8 cellular contexts compared by ENCODE assay signal in the genomic region with DNA sequence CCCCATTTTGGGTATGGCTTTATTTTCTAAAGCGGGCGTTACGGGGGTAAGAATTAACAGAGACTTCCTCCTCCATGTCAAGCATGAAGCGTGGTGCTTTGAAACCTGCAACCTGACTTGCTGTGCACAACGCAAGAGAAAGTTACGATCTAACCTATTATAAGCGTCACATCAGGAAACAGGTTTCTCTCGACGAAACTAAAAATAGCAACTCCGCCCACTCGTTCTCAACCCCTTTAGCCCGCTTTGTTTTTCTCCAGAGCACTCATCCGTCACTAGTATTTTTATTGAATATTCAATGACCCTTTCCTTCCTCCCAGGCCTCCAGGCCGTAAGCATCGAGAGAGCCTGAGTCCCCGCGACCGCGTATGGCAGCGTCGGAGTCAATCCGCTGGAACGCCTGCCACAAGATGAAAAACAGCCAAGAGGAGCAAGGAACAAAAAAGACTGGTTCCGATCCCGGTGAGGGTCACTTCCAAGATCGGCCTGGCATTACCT. TPM values are rescaled to one million over a fixed set of nuclear protein-coding genes. Genes with fewer than 3 reads are reported as not detected.
A peak's percentile ranks its signal among the peaks of the same experiment; 100 is the strongest.
DNase-seq lines count a peak whose midpoint lies in the region; ATAC-seq and TF ChIP-seq lines count a peak whose summit lies in the region.

No MANE protein-coding gene starts in this region.

- no peaks in the 10 kb centered on the region for H3K9me3 Mint-ChIP-seq in activated naive CD8-positive, alpha-beta T cell treated with anti-CD3 and anti-CD28 coated beads, Interleukin-2, amount 10 ng/mL, durations not matched to agents 7 days and 5 days

- peaks cover 26% of the 10 kb centered on the region for H3K4me1 ChIP-seq in Panc1 (ENCODE audit: control insufficient read depth, insufficient read depth, low read length)
- H3K4me1 ChIP-seq in hepatocyte (ENCODE audit: insufficient read depth), result peaks cover 23% of the 10 kb centered on the region
- peaks cover 32 to 90% (median 48%) of the 10 kb centered on the region in 6 donors for H3K4me1 ChIP-seq in spleen

- peaks cover 75% of the 10 kb centered on the region for H3K79me2 ChIP-seq in hepatocyte

- H3K36me3 Mint-ChIP-seq in activated naive CD8-positive, alpha-beta T cell treated with anti-CD3 and anti-CD28 coated beads, Interleukin-2, amount 10 ng/mL, durations not matched to agents 7 days and 5 days, result peaks cover 17% of the 10 kb centered on the region

- in situ Hi-C loops in Panc1 (cut with HindIII; ENCODE audit: low pct_unique_long_range_greater_than_20kb, low sequenced_read_pairs), result no loop called here

- H3K27me3 ChIP-seq in Panc1 (ENCODE audit: control insufficient read depth, insufficient read depth, low read length), result no peaks in the 10 kb centered on the region
- no peaks in the 10 kb centered on the region for H3K27me3 ChIP-seq in hepatocyte
- no peaks in the 10 kb centered on the region for H3K27me3 ChIP-seq in spleen (replicated peaks in 1 of 7)

- H3K4me1 Mint-ChIP-seq in activated naive CD8-positive, alpha-beta T cell treated with anti-CD3 and anti-CD28 coated beads, Interleukin-2, amount 10 ng/mL, durations not matched to agents 7 days and 5 days, result peaks cover 25% of the 10 kb centered on the region

- DNase-seq in NCI-H2196 (lab: John Stamatoyannopoulos, UW; ENCODE audit: unreplicated experiment) (peak; percentile 14), NCI-H2196 treated with DMSO at 0.1 percent for 48 hours (lab: John Stamatoyannopoulos, UW; ENCODE audit: unreplicated experiment) (no peak), Panc1 (ENCODE audit: low read depth, low spot score) (no peak), hepatocyte (ENCODE audit: low spot score) (peak; percentile 78), spleen (no peak), DMS153 treated with DMSO at 0.1 percent for 48 hours (lab: John Stamatoyannopoulos, UW; ENCODE audit: unreplicated experiment) (no peak)
- no peak for DNase-seq in activated naive CD8-positive, alpha-beta T cell treated with anti-CD3 and anti-CD28 coated beads, Interleukin-2, amount 10 ng/mL, durations not matched to agents 7 days and 5 days

- ATAC-seq in HG03135 (IDR thresholded peaks at IDR 0.05; ENCODE audit: unreplicated experiment), result peak; percentile 37
- ATAC-seq in Panc1, result peak; percentile 8
- ATAC-seq in activated naive CD8-positive, alpha-beta T cell treated with anti-CD3 and anti-CD28 coated beads, Interleukin-2, amount 10 ng/mL, durations not matched to agents 7 days and 5 days (ENCODE audit: low read depth), result peak; percentile 10

- TF ChIP-seq POLR2A in spleen (IDR thresholded peaks at IDR 0.05), result peak in 1 of 3 donors; percentile 33

- H3K4me3 Mint-ChIP-seq in activated naive CD8-positive, alpha-beta T cell treated with anti-CD3 and anti-CD28 coated beads, Interleukin-2, amount 10 ng/mL, durations not matched to agents 7 days and 5 days, result peak overlapping the region; percentile 100

- no peaks in the 10 kb centered on the region for H3K9me2 ChIP-seq in hepatocyte (replicated peaks; ENCODE audit: insufficient read depth)

- no peaks in the 10 kb centered on the region for H3K9me3 ChIP-seq in Panc1 (ENCODE audit: control insufficient read depth, insufficient read depth, low read depth, low read length)
- H3K9me3 ChIP-seq in hepatocyte (ENCODE audit: low read depth), result no peaks in the 10 kb centered on the region
- H3K9me3 ChIP-seq in spleen, result no peaks in the 10 kb centered on the region

- H3K36me3 ChIP-seq in Panc1 (ENCODE audit: control insufficient read depth, insufficient read depth, low read length) (peaks cover 22% of the 10 kb centered on the region), hepatocyte (replicated peaks; ENCODE audit: insufficient read depth, low read depth) (no peaks in the 10 kb centered on the region), spleen (peaks cover 0 to 68% (median 47%) of the 10 kb centered on the region in 6 donors)

- no peak for TF ChIP-seq CTCF in Panc1 (IDR thresholded peaks at IDR 0.05)
- TF ChIP-seq CTCF in hepatocyte (IDR thresholded peaks at IDR 0.05; ENCODE audit: poor library complexity), result no peak
- TF ChIP-seq CTCF in spleen (IDR thresholded peaks at IDR 0.05 in 8 of 11, conservative IDR thresholded peaks at IDR 0.05 in 3 of 11), result no peak

- H3K27ac ChIP-seq in Panc1 (ENCODE audit: low read length), result peak overlapping the region; percentile 96
- peak overlapping the region; percentile 97 for H3K27ac ChIP-seq in hepatocyte
- H3K27ac ChIP-seq in spleen, result peak overlapping the region; percentile 88 to 98 (median 95)

- peak overlapping the region; percentile 99 for H3K27ac Mint-ChIP-seq in activated naive CD8-positive, alpha-beta T cell treated with anti-CD3 and anti-CD28 coated beads, Interleukin-2, amount 10 ng/mL, durations not matched to agents 7 days and 5 days

- H2AFZ ChIP-seq in hepatocyte, result peak overlapping the region; percentile 45

- intact Hi-C loops in Panc1 (cut with micrococcal nuclease; ENCODE audit: unreplicated experiment), result no loop called here
- intact Hi-C loops in spleen (cut with DNase I; ENCODE audit: low total_unique reads), result no loop called here

- H3K27me3 Mint-ChIP-seq in activated naive CD8-positive, alpha-beta T cell treated with anti-CD3 and anti-CD28 coated beads, Interleukin-2, amount 10 ng/mL, durations not matched to agents 7 days and 5 days, result no peaks in the 10 kb centered on the region

- H4K20me1 ChIP-seq in hepatocyte (ENCODE audit: insufficient read depth, poor library complexity, severe bottlenecking), result no peaks in the 10 kb centered on the region

- POLR2A ChIA-PET in Panc1 (lab: Charles Lee), result interaction anchor here (0.9 kb wide), 1 partner anchor 20 kb away, joined by 3 read pairs; a partner anchor contains a TSS
- POLR2A ChIA-PET in activated naive CD8-positive, alpha-beta T cell treated with anti-CD3 and anti-CD28 coated beads, Interleukin-2, amount 10 ng/mL, durations not matched to agents 7 days and 5 days (lab: Charles Lee), result interaction anchor here (1.0 to 2.0 kb wide), 9 partner anchors 8 to 1276 kb away, joined by 3 to 21 read pairs (median 4); a partner anchor contains a TSS

- H3K4me2 ChIP-seq in hepatocyte, result peak overlapping the region; percentile 74

- under 1% methylated on average over 26 of the region's 26 CpGs for whole genome bisulfite sequencing in hepatocyte (ENCODE audit: low lambda C conversion rate, missing lambda C conversion rate)
- WGBS in spleen, 5 donors, result 0 to 1% (median 0%) methylated on average over 26 of the region's 26 CpGs

- CTCF ChIA-PET in Panc1 (lab: Charles Lee), result no interaction called here

- TSS peak; percentile 94 for BruUV-seq in Panc1 (replicated peaks; lab: Mats Ljungman, UMichigan)

- peak overlapping the region; percentile 74 to 96 for H3K4me3 ChIP-seq in Panc1 (ENCODE audit: low read depth in 2 of 2, low read length in 2 of 2)
- H3K4me3 ChIP-seq in hepatocyte, result peak overlapping the region; percentile 59
- peak overlapping the region; percentile 79 to 99 (median 94) for H3K4me3 ChIP-seq in spleen

RNA-seq across cellular contexts. Expression of a gene that starts 0.6 kb away (rescaled TPM):
- total RNA-seq in Panc1 (2021; ENCODE audit: unreplicated experiment) (50.5 TPM), hepatocyte (56.6 and 65.2 TPM in 2 replicates), spleen (100 to 1,000 TPM in 2 of 7 donors, 10 to 100 TPM in 5; 67.8 to 107 (median 78.5) TPM)
- polyA plus RNA-seq in Panc1 (2012; ENCODE audit: insufficient read length), result 51.2 TPM
- 10 to 100 TPM; 93.6 to 99.5 TPM for total RNA-seq in activated naive CD8-positive, alpha-beta T cell treated with anti-CD3 and anti-CD28 coated beads, Interleukin-2, amount 10 ng/mL, durations not matched to agents 7 days and 5 days
- polyA plus RNA-seq in hepatocyte (38.0 and 50.8 TPM in 2 replicates), spleen (100 to 1,000 TPM in 2 of 3 donors, 10 to 100 TPM in 1; 89.3 to 131 (median 130) TPM)

RNA-seq across cellular contexts. Expression of a gene that starts 1.1 kb away (rescaled TPM):
- total RNA-seq in Panc1 (2021; ENCODE audit: unreplicated experiment), result 36.7 TPM
- 34.5 TPM for polyA plus RNA-seq in Panc1 (2012; ENCODE audit: insufficient read length)
- 10 to 100 TPM; 61.9 to 63.9 TPM for total RNA-seq in activated naive CD8-positive, alpha-beta T cell treated with anti-CD3 and anti-CD28 coated beads, Interleukin-2, amount 10 ng/mL, durations not matched to agents 7 days and 5 days
- total RNA-seq in hepatocyte, result 57.4 and 57.6 TPM in 2 replicates
- 51.6 and 60.7 TPM in 2 replicates for polyA plus RNA-seq in hepatocyte
- total RNA-seq in spleen, result 10 to 100 TPM; 30.3 to 52.3 (median 40.5) TPM
- 10 to 100 TPM; 34.1 to 37.3 (median 34.5) TPM for polyA plus RNA-seq in spleen

RNA-seq across cellular contexts. Expression of a gene that starts 20.0 kb away (rescaled TPM):
- total RNA-seq in Panc1 (2021; ENCODE audit: unreplicated experiment), result 225 TPM
- polyA plus RNA-seq in Panc1 (2012; ENCODE audit: insufficient read length), result 249 TPM
- 100 to 1,000 TPM; 109 to 112 TPM for total RNA-seq in activated naive CD8-positive, alpha-beta T cell treated with anti-CD3 and anti-CD28 coated beads, Interleukin-2, amount 10 ng/mL, durations not matched to agents 7 days and 5 days
- total RNA-seq in hepatocyte, result 145 and 149 TPM in 2 replicates
- polyA plus RNA-seq in hepatocyte, result 176 and 185 TPM in 2 replicates
- 100 to 1,000 TPM in 1 of 7 donors, 10 to 100 TPM in 6; 63.9 to 111 (median 82.2) TPM for total RNA-seq in spleen
- polyA plus RNA-seq in spleen, result 100 to 1,000 TPM; 157 to 188 (median 166) TPM

RNA-seq across cellular contexts. Expression of a gene that starts 49.9 kb away (rescaled TPM):
- total RNA-seq in Panc1 (2021; ENCODE audit: unreplicated experiment), result 31.0 TPM
- polyA plus RNA-seq in Panc1 (2012; ENCODE audit: insufficient read length), result 26.8 TPM
- 10 to 100 TPM; 14.4 to 14.5 TPM for total RNA-seq in activated naive CD8-positive, alpha-beta T cell treated with anti-CD3 and anti-CD28 coated beads, Interleukin-2, amount 10 ng/mL, durations not matched to agents 7 days and 5 days
- total RNA-seq in hepatocyte, result 7.8 and 9.6 TPM in 2 replicates
- 2.2 and 2.3 TPM in 2 replicates for polyA plus RNA-seq in hepatocyte
- total RNA-seq in spleen, result 10 to 100 TPM in 6 of 7 donors, 1 to 10 TPM in 1; 9.8 to 13.7 (median 12.1) TPM
- 1 to 10 TPM; 4.1 to 5.8 (median 5.5) TPM for polyA plus RNA-seq in spleen

Comparison
In these comparisons a context has a peak if more than half of its experiments do, and no peak if none do; other contexts are left out.
1. DNase-seq: peak in NCI-H2196 (single experiment) and hepatocyte (single experiment); none in NCI-H2196 treated with DMSO at 0.1 percent for 48 hours (single experiment), Panc1 (single experiment), activated naive CD8-positive, alpha-beta T cell treated with anti-CD3 and anti-CD28 coated beads, Interleukin-2, amount 10 ng/mL, durations not matched to agents 7 days and 5 days (single experiment), spleen (single experiment) and DMS153 treated with DMSO at 0.1 percent for 48 hours (single experiment).
2. Peak in every context shown above with its lines, with median percentiles within 50 percentile points of each other: ATAC-seq, H3K27ac ChIP-seq and H3K4me3 ChIP-seq.